Comparison of ENCODE assay signal across 9 cellular contexts in the genomic region with DNA sequence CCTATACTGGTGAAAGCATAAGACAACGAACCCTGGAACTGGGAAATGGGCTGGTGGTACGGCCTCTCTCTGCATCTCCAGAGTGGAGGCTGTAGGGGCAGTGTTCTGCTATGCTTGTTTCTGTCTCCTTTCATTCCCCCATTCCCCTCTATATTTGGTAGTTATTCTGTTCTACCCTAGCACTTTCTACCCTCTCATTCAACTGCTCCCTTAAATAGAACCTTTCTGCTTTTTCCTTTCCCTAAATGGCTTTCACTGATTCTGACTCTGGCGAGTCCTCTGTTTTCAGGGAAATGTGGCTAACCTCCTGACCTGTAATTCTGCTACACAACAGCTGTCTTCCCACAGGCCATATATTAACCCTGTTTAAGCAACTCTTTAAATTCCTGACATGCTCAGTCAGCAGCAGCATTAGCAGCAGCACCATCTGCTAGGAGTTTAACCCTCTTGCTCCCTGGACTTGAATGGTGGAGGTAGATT.
DNase-seq lines count a peak whose midpoint lies in the region; ATAC-seq and TF ChIP-seq lines count a peak whose summit lies in the region.
"Had no signal": no experiment of that assay in that cellular context is flagged by ENCODE, and none has a peak within 500 bp of the region (broad histone marks: within the 10 kb centered on the region; RNA-seq: fewer than 3 reads in every experiment).

No MANE protein-coding gene starts in this region.

- no peak for DNase-seq in Right ventricle myocardium superior
- DNase-seq in right cardiac atrium, result no peak
- peak; percentile 66 for DNase-seq in RWPE1 (ENCODE audit: low spot score)
- peak; percentile 64 for DNase-seq in foreskin melanocyte
- DNase-seq in stromal cell of bone marrow (ENCODE audit: low read depth), result peak; percentile 41
- DNase-seq in testis, result no peak
- no peak for DNase-seq in caudate nucleus (lab: John Stamatoyannopoulos, UW)
- no peak for DNase-seq in NCI-H526 treated with DMSO at 0.1 percent for 48 hours (lab: John Stamatoyannopoulos, UW)
- DNase-seq: effector memory CD8-positive, alpha-beta T cell had no signal

- no peaks in the 10 kb centered on the region for H3K36me3 ChIP-seq in testis (ENCODE audit: low read depth, missing control alignments)

- no peak for TF ChIP-seq CTCF in RWPE1 (conservative IDR thresholded peaks at IDR 0.05; ENCODE audit: low read depth)
- no peak for TF ChIP-seq CTCF in testis (IDR thresholded peaks at IDR 0.05)

- H3K4me3 ChIP-seq in right cardiac atrium (ENCODE audit: low read length) (no peak overlapping the region), testis (no peak overlapping the region)

- H3K27ac ChIP-seq in right cardiac atrium (ENCODE audit: low read length) (no peak overlapping the region), RWPE1 (no peak overlapping the region), testis (no peak overlapping the region), caudate nucleus (ENCODE audit: low read depth, low read length) (no peak overlapping the region)

- whole genome bisulfite sequencing in right cardiac atrium, result 45% methylated on average over 3 of the region's 3 CpGs
- WGBS in testis, 2 donors, result 57 to 62% methylated on average over 3 of the region's 3 CpGs

- ATAC-seq in Right ventricle myocardium superior (ENCODE audit: poor library complexity) (peak; percentile 14), right cardiac atrium (no peak)
- ATAC-seq: effector memory CD8-positive, alpha-beta T cell had no signal

- H3K9me3 ChIP-seq in right cardiac atrium (ENCODE audit: control insufficient read depth, low read length), result no peaks in the 10 kb centered on the region
- no peaks in the 10 kb centered on the region for H3K9me3 ChIP-seq in testis

- H3K27me3 ChIP-seq in right cardiac atrium (ENCODE audit: control insufficient read depth, insufficient read depth) (no peaks in the 10 kb centered on the region), testis (no peaks in the 10 kb centered on the region)

- TF ChIP-seq POLR2A in testis (IDR thresholded peaks at IDR 0.05), result no peak

- CTCF ChIA-PET in RWPE1 (lab: Yijun Ruan, JAX), result interaction anchor here (0.5 to 2.4 kb wide), 2 partner anchors 148 to 234 kb away, joined by 3 to 7 read pairs; no protein-coding TSS in a partner anchor

- intact Hi-C loops in Right ventricle myocardium superior (cut with DNase I) (no loop called here), right cardiac atrium (cut with DNase I) (no loop called here), testis (cut with DNase I; ENCODE audit: low total_unique reads) (no loop called here)

- H3K4me1 ChIP-seq in right cardiac atrium (ENCODE audit: control insufficient read depth, insufficient read depth, low read length), result no peaks in the 10 kb centered on the region
- H3K4me1 ChIP-seq in testis, result no peaks in the 10 kb centered on the region

- POLR2A ChIA-PET in RWPE1 (lab: Yijun Ruan, JAX; ENCODE audit: low non-redundant PET), result no interaction called here

Comparison
In these comparisons a context has a peak if more than half of its experiments do, and no peak if none do; other contexts are left out.
1. DNase-seq: peak in RWPE1 (single experiment), foreskin melanocyte (single experiment) and stromal cell of bone marrow (single experiment); none in Right ventricle myocardium superior (single experiment), right cardiac atrium (0 of 3), testis (single experiment), caudate nucleus (0 of 61) and NCI-H526 treated with DMSO at 0.1 percent for 48 hours (single experiment).